Comparison of ENCODE assay signal across 2 cellular contexts in genomic region chr10:61323757-61324156, GRCh38.
A peak's percentile ranks its signal among the peaks of the same experiment; 100 is the strongest.
TF ChIP-seq lines count a peak whose summit lies in the region.

No MANE protein-coding gene starts in this region.

TF ChIP-seq in HepG2, 621 proteins besides CTCF, POLR2A, EP300 and RAD21 (continued from another document):
- no peak for TF ChIP-seq IRF2 (CRISPR knock-in tag; IDR thresholded peaks at IDR 0.05)
- TF ChIP-seq ZNF567 (CRISPR knock-in tag; IDR thresholded peaks at IDR 0.05; ENCODE audit: borderline replicate concordance), result no peak
- no peak for TF ChIP-seq ZNF350 (CRISPR knock-in tag; IDR thresholded peaks at IDR 0.05; ENCODE audit: borderline replicate concordance, low read depth)
- no peak for TF ChIP-seq ZFP91 (CRISPR knock-in tag; IDR thresholded peaks at IDR 0.05; ENCODE audit: borderline replicate concordance)
- 0 out of 2 replicates have a peak, but pooled peaks have one; percentile 5 for TF ChIP-seq CEBPB (IDR thresholded peaks at IDR 0.05; ENCODE audit: borderline replicate concordance, low read depth, low read length)
- TF ChIP-seq TOE1 (CRISPR knock-in tag; IDR thresholded peaks at IDR 0.05), result no peak
TF ChIP-seq in HepG2: peak in this region for 1.

TF ChIP-seq in K562, 482 proteins besides CTCF, POLR2A, EP300 and RAD21 (continued from another document):
- TF ChIP-seq CEBPG (CRISPR knock-in tag; IDR thresholded peaks at IDR 0.05) (no peak), CEBPG (tag; conservative IDR thresholded peaks at IDR 0.05 in 1 of 2, IDR thresholded peaks at IDR 0.05 in 1 of 2) (peak; percentile 58 to 62)
